In genomic region chr16:13153696-13154095, GRCh38 we compare ENCODE assay signal across 14 cellular contexts.
DNase-seq lines count a peak whose midpoint lies in the region; ATAC-seq and TF ChIP-seq lines count a peak whose summit lies in the region.
"Had no signal": no experiment of that assay in that cellular context is flagged by ENCODE, and none has a peak within 500 bp of the region (broad histone marks: within the 10 kb centered on the region; RNA-seq: fewer than 3 reads in every experiment).

No MANE protein-coding gene starts in this region.

- WGBS in mesendoderm (ENCODE audit: extremely low coverage, insufficient coverage, low lambda C conversion rate) = no CpG with 5 or more reads among the region's 4 CpGs

- no peak overlapping the region for H3K27ac ChIP-seq in mesendoderm (ENCODE audit: low read depth, low read length)
- H3K27ac ChIP-seq: BLaER1 treated with 17β-estradiol and CSF1 and Interleukin-3, amounts not matched to agents 10 nM and 100 nM; HL-60 had no signal

- H3K4me1 Mint-ChIP-seq in glutamatergic neuron (ENCODE audit: low read depth, unreplicated experiment) = peaks cover 41% of the 10 kb centered on the region
- H3K4me1 Mint-ChIP-seq: B cell had no signal

- H3K4me2 ChIP-seq in mesendoderm (ENCODE audit: low read length) = no peak overlapping the region
- H3K4me2 ChIP-seq: BLaER1 treated with 17β-estradiol and CSF1 and Interleukin-3, amounts not matched to agents 10 nM and 100 nM had no signal

- DNase-seq in Ammon's horn (ENCODE audit: low spot score) = peak; percentile 67
- DNase-seq in NCI-H2171 treated with DMSO at 0.1 percent for 48 hours (lab: John Stamatoyannopoulos, UW) = peak; percentile 93
- no peak for DNase-seq in glutamatergic neuron
- peak; percentile 46 for DNase-seq in mesendoderm
- DNase-seq in ureter (ENCODE audit: low spot score) = no peak
- no peak for DNase-seq in stimulated activated CD4-positive, alpha-beta T cell treated with anti-CD3 and anti-CD28 coated beads, Interleukin-12 subunit alpha, Interleukin-12 subunit beta, amount 100 ng/mL, for 4 hours
- DNase-seq: 8988T; Calu3; CD8-positive, alpha-beta T cell; HCEC 1CT had no signal

- TF ChIP-seq CTCF in glutamatergic neuron (IDR thresholded peaks at IDR 0.05; ENCODE audit: partially characterized antibody, unreplicated experiment) = no peak

- no peak overlapping the region for H4K8ac ChIP-seq in mesendoderm (ENCODE audit: low read depth, low read length)

- no peak overlapping the region for H3K4me3 ChIP-seq in mesendoderm (ENCODE audit: low read length)
- H3K4me3 ChIP-seq: BLaER1 treated with 17β-estradiol and CSF1 and Interleukin-3, amounts not matched to agents 10 nM and 100 nM had no signal

- peaks cover 8% of the 10 kb centered on the region for H3K27me3 Mint-ChIP-seq in glutamatergic neuron (ENCODE audit: unreplicated experiment)

- peaks cover 2% of the 10 kb centered on the region for H3K79me2 ChIP-seq in mesendoderm (ENCODE audit: control insufficient read depth, insufficient read depth, low read length)

- no peaks in the 10 kb centered on the region for H3K36me3 Mint-ChIP-seq in glutamatergic neuron (ENCODE audit: unreplicated experiment)
- H3K36me3 Mint-ChIP-seq: CD8-positive, alpha-beta T cell had no signal

- no peak overlapping the region for H2AK5ac ChIP-seq in mesendoderm (ENCODE audit: low read length)

- peaks cover 15% of the 10 kb centered on the region for H3K4me1 ChIP-seq in mesendoderm (ENCODE audit: control insufficient read depth, low read depth, low read length)
- H3K4me1 ChIP-seq: BLaER1 treated with 17β-estradiol and CSF1 and Interleukin-3, amounts not matched to agents 10 nM and 100 nM had no signal

- H2BK15ac ChIP-seq in mesendoderm (replicated peaks; ENCODE audit: low read depth) = no peak overlapping the region

- no peaks in the 10 kb centered on the region for H3K36me3 ChIP-seq in mesendoderm (ENCODE audit: control insufficient read depth, insufficient read depth, low read length)
- H3K36me3 ChIP-seq: BLaER1 treated with 17β-estradiol and CSF1 and Interleukin-3, amounts not matched to agents 10 nM and 100 nM had no signal

- no peak overlapping the region for H2BK5ac ChIP-seq in mesendoderm (ENCODE audit: low read length)

- no peak overlapping the region for H3K56ac ChIP-seq in mesendoderm (ENCODE audit: low read length)

- H3K23ac ChIP-seq in mesendoderm (ENCODE audit: low read length) = no peak overlapping the region

- peak overlapping the region; percentile 86 for H3K27ac Mint-ChIP-seq in glutamatergic neuron (ENCODE audit: unreplicated experiment)
- H3K27ac Mint-ChIP-seq: B cell; CD8-positive, alpha-beta T cell had no signal

- ATAC-seq in HG03565 (IDR thresholded peaks at IDR 0.05; ENCODE audit: unreplicated experiment) = no peak
- ATAC-seq: CD8-positive, alpha-beta T cell had no signal

- H3K9ac ChIP-seq in mesendoderm (ENCODE audit: low read length) = no peak overlapping the region
- H3K9ac ChIP-seq: BLaER1 treated with 17β-estradiol and CSF1 and Interleukin-3, amounts not matched to agents 10 nM and 100 nM had no signal

- no peaks in the 10 kb centered on the region for H3K27me3 ChIP-seq in mesendoderm (ENCODE audit: insufficient read depth, low read length, poor library complexity)
- H3K27me3 ChIP-seq: BLaER1 treated with 17β-estradiol and CSF1 and Interleukin-3, amounts not matched to agents 10 nM and 100 nM had no signal

- H3K79me1 ChIP-seq in mesendoderm (ENCODE audit: low read length) = peaks cover 11% of the 10 kb centered on the region

- H3K4ac ChIP-seq in mesendoderm (ENCODE audit: low read depth, low read length) = no peak overlapping the region

- no peak overlapping the region for H3K18ac ChIP-seq in mesendoderm (ENCODE audit: low read length)

- no peak overlapping the region for H3K4me3 Mint-ChIP-seq in glutamatergic neuron (ENCODE audit: unreplicated experiment)
- H3K4me3 Mint-ChIP-seq: B cell; CD8-positive, alpha-beta T cell had no signal

- H2BK120ac ChIP-seq in mesendoderm (ENCODE audit: low read depth, low read length) = no peak overlapping the region

- H3K9me3 Mint-ChIP-seq in glutamatergic neuron (ENCODE audit: unreplicated experiment) = peaks cover 4% of the 10 kb centered on the region
- H3K9me3 Mint-ChIP-seq: CD8-positive, alpha-beta T cell had no signal

- no peak overlapping the region for H4K5ac ChIP-seq in mesendoderm (ENCODE audit: low read length)

Comparison
In these comparisons a context has a peak if more than half of its experiments do, and no peak if none do; other contexts are left out.
1. DNase-seq: peak in Ammon's horn (single experiment), NCI-H2171 treated with DMSO at 0.1 percent for 48 hours (single experiment) and mesendoderm (single experiment); none in glutamatergic neuron (single experiment), ureter (single experiment) and stimulated activated CD4-positive, alpha-beta T cell treated with anti-CD3 and anti-CD28 coated beads, Interleukin-12 subunit alpha, Interleukin-12 subunit beta, amount 100 ng/mL, for 4 hours (single experiment).